Comparison of ENCODE assay signal across 15 cellular contexts in the genomic region with DNA sequence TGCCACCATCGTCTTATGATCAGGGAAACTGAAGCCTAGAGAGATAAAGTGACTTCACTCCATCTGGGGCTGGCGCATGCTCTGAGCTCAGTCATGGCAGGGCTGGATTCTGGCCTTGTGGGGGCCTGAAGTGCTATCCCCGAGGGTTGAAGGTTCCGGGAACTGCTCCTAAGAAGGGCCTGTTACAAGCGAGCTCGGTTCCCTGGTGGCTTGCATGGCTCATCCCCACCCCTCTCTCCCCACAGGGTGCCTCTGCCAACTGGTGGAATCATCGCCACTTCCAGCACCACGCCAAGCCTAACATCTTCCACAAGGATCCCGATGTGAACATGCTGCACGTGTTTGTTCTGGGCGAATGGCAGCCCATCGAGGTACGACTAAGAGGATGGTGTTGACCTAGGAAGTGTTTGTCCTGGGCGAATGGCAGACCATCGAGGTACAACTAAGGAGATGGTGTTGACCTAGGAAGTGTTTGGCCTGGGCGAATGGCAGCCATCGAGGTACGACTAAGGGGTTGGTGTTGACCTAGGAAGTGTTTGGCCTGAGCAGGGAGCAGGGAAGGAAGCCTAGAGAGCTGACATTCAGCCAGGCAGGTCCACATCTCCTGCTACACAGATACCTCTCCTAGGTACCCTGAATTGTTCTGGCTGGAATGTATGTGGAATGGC.
"Had no signal": no experiment of that assay in that cellular context is flagged by ENCODE, and none has a peak within 500 bp of the region (broad histone marks: within the 10 kb centered on the region; RNA-seq: fewer than 3 reads in every experiment).

No MANE protein-coding gene starts in this region.

- H3K4me1 ChIP-seq: body of pancreas, colonic mucosa, parathyroid adenoma, spleen, vagina had no signal

- H3K27me3 ChIP-seq: body of pancreas, colonic mucosa, spleen, tibial nerve, vagina had no signal

- H3K9me3 ChIP-seq: body of pancreas, colonic mucosa, spleen, tibial nerve, vagina had no signal

- H3K9ac ChIP-seq: parathyroid adenoma had no signal

- DNase-seq: activated CD4-positive, CD25-positive, alpha-beta regulatory T cell; body of pancreas; central memory CD4-positive, alpha-beta T cell; colonic mucosa; endodermal cell; foreskin melanocyte; hypothalamus; islet precursor cell; natural killer cell; spleen; T-cell had no signal

- H3K36me3 ChIP-seq: colonic mucosa had no signal

- H3K4me3 ChIP-seq: body of pancreas, colonic mucosa, lung, spleen, tibial nerve, vagina had no signal

- H3K27ac ChIP-seq: body of pancreas, colonic mucosa, parathyroid adenoma, spleen, vagina had no signal

- ATAC-seq: body of pancreas, natural killer cell, T-cell had no signal
